Comparison of ENCODE assay signal across 19 cellular contexts in genomic region chr10:29591416-29591968, GRCh38. TPM values are rescaled to one million over a fixed set of nuclear protein-coding genes. Genes with fewer than 3 reads are reported as not detected.
A peak's percentile ranks its signal among the peaks of the same experiment; 100 is the strongest.
DNase-seq lines count a peak whose midpoint lies in the region; ATAC-seq and TF ChIP-seq lines count a peak whose summit lies in the region.
"Had no signal": no experiment of that assay in that cellular context is flagged by ENCODE, and none has a peak within 500 bp of the region (broad histone marks: within the 10 kb centered on the region; RNA-seq: fewer than 3 reads in every experiment).

No MANE protein-coding gene starts in this region.

- intact Hi-C loops in right cardiac atrium (cut with DNase I) = loop anchor here in 1 of 4 donors (10.0 kb wide), 1 partner anchor 253 kb away; no protein-coding TSS in a partner anchor

- ATAC-seq in right cardiac atrium (no peak), GM18511 (IDR thresholded peaks at IDR 0.05; ENCODE audit: unreplicated experiment) (no peak), HG03457 (IDR thresholded peaks at IDR 0.05; ENCODE audit: unreplicated experiment) (no peak)

- 68% methylated on average over 5 of the region's 5 CpGs for WGBS in right cardiac atrium
- 86 to 93% methylated on average over 2 to 5 of the region's 5 CpGs for WGBS in endodermal cell (ENCODE audit: insufficient coverage in 1 of 2, insufficient read length in 1 of 2), 2 experiments

- H3K9me3 Mint-ChIP-seq in osteocyte (ENCODE audit: unreplicated experiment) (no peaks in the 10 kb centered on the region), endodermal cell (peaks cover under 1% of the 10 kb centered on the region)
- H3K9me3 Mint-ChIP-seq: activated CD8-positive, alpha-beta T cell treated with anti-CD3 and anti-CD28 coated beads for 36 hours; activated T-cell treated with anti-CD3 and anti-CD28 coated beads, Interleukin-2, amount 50 U/mL, for 4 hours; dendritic cell treated with granulocyte-macrophage colony-stimulating factor and Interleukin-4, amounts not matched to agents 40 ng/mL and 50 ng/mL, for 4 days; memory B cell had no signal

- H3K36me3 Mint-ChIP-seq in osteocyte (ENCODE audit: unreplicated experiment) (peaks cover 10% of the 10 kb centered on the region), endodermal cell (ENCODE audit: low read depth) (peaks cover 2% of the 10 kb centered on the region)
- H3K36me3 Mint-ChIP-seq: memory B cell; stimulated activated naive B cell treated with anti-CD40 and anti-IgM and Interleukin-4, amounts not matched to agents 10 μg/mL and 1 μg/mL and 100 μg/mL, for 72 hours had no signal

- no peak overlapping the region for H3K9ac ChIP-seq in endodermal cell (ENCODE audit: extremely low read depth, low read length, poor library complexity, severe bottlenecking)

- H3K9me3 ChIP-seq in right atrium auricular region (no peaks in the 10 kb centered on the region), right cardiac atrium (ENCODE audit: control insufficient read depth, low read length) (no peaks in the 10 kb centered on the region), endodermal cell (ENCODE audit: control insufficient read depth, low read length) (peaks cover 3% of the 10 kb centered on the region)
- H3K9me3 ChIP-seq: Peyer's patch, upper lobe of right lung had no signal

- H3K4me3 ChIP-seq in right atrium auricular region (no peak overlapping the region), right cardiac atrium (ENCODE audit: low read length) (no peak overlapping the region), coronary artery (no peak overlapping the region), endodermal cell (ENCODE audit: low read length) (no peak overlapping the region)
- H3K4me3 ChIP-seq: Peyer's patch, upper lobe of right lung had no signal

- H3K4me1 Mint-ChIP-seq in osteocyte (ENCODE audit: unreplicated experiment) (peaks cover 47% of the 10 kb centered on the region), endodermal cell (peaks cover 21% of the 10 kb centered on the region)
- H3K4me1 Mint-ChIP-seq: memory B cell had no signal

- H3K27ac Mint-ChIP-seq in osteocyte (ENCODE audit: unreplicated experiment) = peak overlapping the region; percentile 15
- no peak overlapping the region for H3K27ac Mint-ChIP-seq in endodermal cell
- H3K27ac Mint-ChIP-seq: CD4-positive, CD25-positive, alpha-beta regulatory T cell; memory B cell; stimulated activated naive B cell treated with anti-CD40 and anti-IgM and Interleukin-4, amounts not matched to agents 10 μg/mL and 1 μg/mL and 100 μg/mL, for 72 hours had no signal

- TF ChIP-seq CTCF in right atrium auricular region (IDR thresholded peaks at IDR 0.05) (no peak), coronary artery (IDR thresholded peaks at IDR 0.05) (no peak), osteocyte (IDR thresholded peaks at IDR 0.05) (no peak), endodermal cell (conservative IDR thresholded peaks at IDR 0.05) (no peak)

- H3K27me3 Mint-ChIP-seq in osteocyte (ENCODE audit: unreplicated experiment) (no peaks in the 10 kb centered on the region), endodermal cell (ENCODE audit: insufficient read depth) (no peaks in the 10 kb centered on the region)
- H3K27me3 Mint-ChIP-seq: activated CD8-positive, alpha-beta T cell treated with anti-CD3 and anti-CD28 coated beads for 36 hours; dendritic cell treated with granulocyte-macrophage colony-stimulating factor and Interleukin-4, amounts not matched to agents 40 ng/mL and 50 ng/mL, for 4 days; memory B cell had no signal

- H3K4me3 Mint-ChIP-seq in osteocyte (ENCODE audit: unreplicated experiment) (no peak overlapping the region), endodermal cell (no peak overlapping the region)
- H3K4me3 Mint-ChIP-seq: activated T-cell treated with anti-CD3 and anti-CD28 coated beads, Interleukin-2, amount 50 U/mL, for 4 hours; CD4-positive, CD25-positive, alpha-beta regulatory T cell; dendritic cell treated with granulocyte-macrophage colony-stimulating factor and Interleukin-4, amounts not matched to agents 40 ng/mL and 50 ng/mL, for 4 days; memory B cell; stimulated activated naive B cell treated with anti-CD40 and anti-IgM and Interleukin-4, amounts not matched to agents 10 μg/mL and 1 μg/mL and 100 μg/mL, for 72 hours had no signal

- H3K27ac ChIP-seq in right atrium auricular region (peak overlapping the region; percentile 86 to 93), right cardiac atrium (ENCODE audit: low read length) (no peak overlapping the region), coronary artery (peak overlapping the region; percentile 20 to 80), endodermal cell (ENCODE audit: low read depth, low read length) (no peak overlapping the region)
- H3K27ac ChIP-seq: upper lobe of right lung had no signal

- no peaks in the 10 kb centered on the region for H3K27me3 ChIP-seq in right atrium auricular region
- H3K27me3 ChIP-seq in right cardiac atrium (ENCODE audit: control insufficient read depth, insufficient read depth) = no peaks in the 10 kb centered on the region
- H3K27me3 ChIP-seq in endodermal cell (ENCODE audit: control insufficient read depth, insufficient read depth, low read length, poor library complexity, severe bottlenecking) = no peaks in the 10 kb centered on the region
- H3K27me3 ChIP-seq: Peyer's patch, upper lobe of right lung had no signal

- H3K36me3 ChIP-seq in right atrium auricular region = peaks cover 11% of the 10 kb centered on the region
- H3K36me3 ChIP-seq in endodermal cell (ENCODE audit: control insufficient read depth, insufficient read depth, low read length) = no peaks in the 10 kb centered on the region
- H3K36me3 ChIP-seq: Peyer's patch, upper lobe of right lung had no signal

- peaks cover 0 to 61% of the 10 kb centered on the region in 2 donors for H3K4me1 ChIP-seq in right atrium auricular region
- H3K4me1 ChIP-seq in right cardiac atrium (ENCODE audit: control insufficient read depth, insufficient read depth, low read length) = peaks cover 4% of the 10 kb centered on the region
- no peaks in the 10 kb centered on the region for H3K4me1 ChIP-seq in endodermal cell (ENCODE audit: control insufficient read depth, insufficient read depth, low read length)

- DNase-seq in right atrium auricular region (ENCODE audit: low spot score) (no peak), right cardiac atrium (no peak), coronary artery (ENCODE audit: low spot score) (no peak), osteocyte (ENCODE audit: extremely low spot score, unreplicated experiment) (peak; percentile 40), HuH-7 (ENCODE audit: low spot score) (no peak), endodermal cell (no peak)
- DNase-seq: activated naive CD4-positive, alpha-beta T cell treated with anti-CD3 and anti-CD28 coated beads, Interleukin-2, amount 50 U/mL, for 16 hours; activated T-cell treated with anti-CD3 and anti-CD28 coated beads, Interleukin-2, amount 50 U/mL, for 4 hours; glutamatergic neuron; GOT3; Peyer's patch; stimulated activated naive B cell treated with anti-CD40 and anti-IgM and Interleukin-4, amounts not matched to agents 10 μg/mL and 1 μg/mL and 100 μg/mL, for 72 hours; upper lobe of right lung had no signal

RNA-seq across cellular contexts. Expression of gene SVIL, which starts 43.3 kb away (rescaled TPM):
- total RNA-seq in right atrium auricular region (100 to 1,000 TPM; 260 to 340 TPM), right cardiac atrium (100 to 1,000 TPM; 254 to 374 (median 287) TPM), osteocyte (257 and 258 TPM in 2 replicates), endodermal cell (10 to 100 TPM; 25.2 to 32.9 TPM)
- 106 TPM for polyA plus RNA-seq in right cardiac atrium
- 21.7 TPM for polyA plus RNA-seq in endodermal cell (2013, experiment 1 of 2)
- 17.3 TPM for polyA plus RNA-seq in endodermal cell (2013, experiment 2 of 2)

Comparison
In these comparisons a context has a peak if more than half of its experiments do, and no peak if none do; other contexts are left out.
1. H3K27ac ChIP-seq: peak in right atrium auricular region (2 of 2) and coronary artery (2 of 2); none in right cardiac atrium (single experiment) and endodermal cell (single experiment).